In genomic region chr1:64782044-64782443, GRCh38 we compare ENCODE assay signal across 4 cellular contexts. TPM values are rescaled to one million over a fixed set of nuclear protein-coding genes. Genes with fewer than 3 reads are reported as not detected.
DNase-seq lines count a peak whose midpoint lies in the region; ATAC-seq, FAIRE-seq and TF ChIP-seq lines count a peak whose summit lies in the region.
"Not testable (repeated sequence)": the region's sequence is repeated elsewhere in the genome, so short reads cannot be mapped to it uniquely, and the experiment has no call there.

No MANE protein-coding gene starts in this region.

- ATAC-seq in A549; IMR-90 (ENCODE audit: low read depth); K562; HepG2: not testable (repeated sequence)

- TF ChIP-seq EP300 in A549 (IDR thresholded peaks at IDR 0.05); K562 (IDR thresholded peaks at IDR 0.05; ENCODE audit: low read length); HepG2 (IDR thresholded peaks at IDR 0.05; ENCODE audit: low read depth in 2 of 2, low read length in 2 of 2); HepG2 (CRISPR knock-in tag; IDR thresholded peaks at IDR 0.05; ENCODE audit: borderline replicate concordance): not testable (repeated sequence)

- H3K36me3 ChIP-seq in IMR-90 (ENCODE audit: control insufficient read depth, insufficient read depth, low read length); K562 (ENCODE audit: control insufficient read depth, insufficient read depth, low read length); HepG2 (replicated peaks in 1 of 2; ENCODE audit: control insufficient read depth in 1 of 2, insufficient read depth in 2 of 2, low read length in 2 of 2): not testable (repeated sequence)

- H4K20me1 ChIP-seq in IMR-90 (ENCODE audit: insufficient read depth, low read length); K562 (replicated peaks; ENCODE audit: control insufficient read depth, insufficient read depth, low read length); HepG2 (ENCODE audit: insufficient read depth, low read length): not testable (repeated sequence)

- in situ Hi-C loops in IMR-90 (cut with MboI; ENCODE audit: low sequenced_read_pairs); K562 (cut with MboI); HepG2 (cut with HindIII; ENCODE audit: extremely low pct_ligation_motif_present, low pct_unique_long_range_greater_than_20kb): not testable (repeated sequence)

- DNase-seq in A549 (ENCODE audit: low read depth in 1 of 2, low spot score in 1 of 2); IMR-90; K562 (ENCODE audit: extremely low read depth in 1 of 4, low spot score in 3 of 4); HepG2 (ENCODE audit: low spot score): not testable (repeated sequence)

- not testable (repeated sequence) for H3K23ac ChIP-seq in IMR-90 (ENCODE audit: low read depth, low read length)

- dilution Hi-C loops in IMR-90 (cut with HindIII; ENCODE audit: low sequenced_read_pairs, unreplicated experiment) = not testable (repeated sequence)

- not testable (repeated sequence) for H3K4me3 ChIP-seq in A549; IMR-90 (ENCODE audit: insufficient read depth, low read depth, low read length); K562; HepG2 (replicated peaks in 1 of 3; ENCODE audit: insufficient read depth in 1 of 3, low read depth in 2 of 3, low read length in 3 of 3)

- not testable (repeated sequence) for H3K9ac ChIP-seq in IMR-90 (ENCODE audit: low read depth, low read length); K562 (ENCODE audit: insufficient read depth in 1 of 2, low read depth in 2 of 2, low read length in 2 of 2); HepG2 (ENCODE audit: insufficient read depth, low read depth, low read length)

- not testable (repeated sequence) for TF ChIP-seq RAD21 in A549 (conservative IDR thresholded peaks at IDR 0.05 in 1 of 2, IDR thresholded peaks at IDR 0.05 in 1 of 2); IMR-90 (IDR thresholded peaks at IDR 0.05; ENCODE audit: low read length); K562 (CRISPR knock-in tag; conservative IDR thresholded peaks at IDR 0.05 in 1 of 2, IDR thresholded peaks at IDR 0.05 in 1 of 2); HepG2 (CRISPR knock-in tag; IDR thresholded peaks at IDR 0.05)

- not testable (repeated sequence) for H2AFZ ChIP-seq in IMR-90 (replicated peaks; ENCODE audit: low read length, poor library complexity); K562 (ENCODE audit: low read depth, low read length); HepG2 (ENCODE audit: low read length)

- not testable (repeated sequence) for H2BK120ac ChIP-seq in IMR-90 (ENCODE audit: low read depth, low read length)

- not testable (repeated sequence) for H2AK9ac ChIP-seq in IMR-90 (replicated peaks; ENCODE audit: low read depth, low read length, poor library complexity)

- CTCF ChIA-PET in A549 (lab: Yijun Ruan, JAX); IMR-90 (lab: Yijun Ruan, JAX); K562 (lab: Yijun Ruan, JAX; ENCODE audit: low intra/inter-chr PET ratio); HepG2 (lab: Yijun Ruan, JAX; ENCODE audit: low intra/inter-chr PET ratio, low total read pairs): not testable (repeated sequence)

- FAIRE-seq in A549 (lab: Jason Lieb, UNC); K562 (lab: Jason Lieb, UNC); HepG2 (lab: Jason Lieb, UNC): not testable (repeated sequence)

- intact Hi-C loops in IMR-90 (cut with micrococcal nuclease); K562 (cut with micrococcal nuclease); HepG2 (cut with micrococcal nuclease; ENCODE audit: unreplicated experiment): not testable (repeated sequence)

- H3K4me2 ChIP-seq in A549; IMR-90 (ENCODE audit: low read depth, low read length); K562 (ENCODE audit: insufficient read depth, low read length); HepG2 (ENCODE audit: low read depth, low read length): not testable (repeated sequence)

- not testable (repeated sequence) for H3K56ac ChIP-seq in IMR-90 (ENCODE audit: extremely low read depth, insufficient read depth, low read length)

- not testable (repeated sequence) for H3K18ac ChIP-seq in IMR-90 (ENCODE audit: low read depth, low read length)

- POLR2A ChIA-PET in A549 (lab: Yijun Ruan, JAX); IMR-90 (lab: Charles Lee; ENCODE audit: unreplicated experiment); HepG2 (lab: Yijun Ruan, JAX): not testable (repeated sequence)
- POLR2A ChIA-PET in K562 (lab: Yijun Ruan, JAX) = interaction anchor here (0.7 kb wide), 1 partner anchor 260 kb away, joined by 3 read pairs; no protein-coding TSS in a partner anchor

- 88% methylated on average over 6 of the region's 6 CpGs for WGBS in A549 (ENCODE audit: missing lambda C conversion rate)
- no CpG with 5 or more reads among the region's 6 CpGs for WGBS in IMR-90 (ENCODE audit: extremely low coverage in 2 of 2, insufficient read length in 1 of 2), 2 experiments
- WGBS in K562 (ENCODE audit: insufficient coverage, low coverage, missing lambda C conversion rate) = 35% methylated on average over 6 of the region's 6 CpGs
- 100% methylated on average over 6 of the region's 6 CpGs for WGBS in HepG2 (ENCODE audit: low lambda C conversion rate)

- not testable (repeated sequence) for H3K4me1 ChIP-seq in A549; IMR-90 (ENCODE audit: control insufficient read depth, insufficient read depth, low read length); K562 (replicated peaks in 1 of 2; ENCODE audit: control insufficient read depth in 2 of 2, insufficient read depth in 2 of 2, low read length in 2 of 2); HepG2 (ENCODE audit: insufficient read depth, low read length)

- not testable (repeated sequence) for H3K79me2 ChIP-seq in K562 (ENCODE audit: control insufficient read depth, insufficient read depth, low read length); HepG2 (ENCODE audit: insufficient read depth, low read length)

- not testable (repeated sequence) for H2AK5ac ChIP-seq in IMR-90 (ENCODE audit: low read depth, low read length)

- not testable (repeated sequence) for H3K9me1 ChIP-seq in IMR-90 (ENCODE audit: insufficient read depth, low read length); K562 (ENCODE audit: control insufficient read depth, insufficient read depth, low read length)

- not testable (repeated sequence) for H2BK20ac ChIP-seq in IMR-90 (ENCODE audit: low read depth, low read length)

- not testable (repeated sequence) for H3K4ac ChIP-seq in IMR-90 (ENCODE audit: low read depth, low read length)

- not testable (repeated sequence) for H3K27me3 ChIP-seq in IMR-90 (ENCODE audit: control insufficient read depth, insufficient read depth, low read length); K562 (ENCODE audit: control insufficient read depth in 2 of 2, insufficient read depth in 2 of 2, low read length in 2 of 2); HepG2 (ENCODE audit: control insufficient read depth in 1 of 2, insufficient read depth in 2 of 2, low read length in 2 of 2)

- not testable (repeated sequence) for H4K91ac ChIP-seq in IMR-90 (ENCODE audit: insufficient read depth, low read depth, low read length)

- not testable (repeated sequence) for TF ChIP-seq POLR2A in A549 (IDR thresholded peaks at IDR 0.05; ENCODE audit: low read length); IMR-90 (IDR thresholded peaks at IDR 0.05; ENCODE audit: low read depth, low read length); K562 (conservative IDR thresholded peaks at IDR 0.05); HepG2 (IDR thresholded peaks at IDR 0.05; ENCODE audit: insufficient read depth in 1 of 2, low read depth in 2 of 2, low read length in 2 of 2)

- H3K9me3 ChIP-seq in A549; IMR-90 (ENCODE audit: control insufficient read depth, insufficient read depth, low read length); K562 (replicated peaks; ENCODE audit: control insufficient read depth, insufficient read depth, low read depth, low read length); HepG2 (ENCODE audit: low read length): not testable (repeated sequence)

- not testable (repeated sequence) for H4K5ac ChIP-seq in IMR-90 (ENCODE audit: low read depth, low read length)

- BruUV-seq in IMR-90 (replicated peaks; lab: Mats Ljungman, UMichigan); K562 (replicated peaks; lab: Mats Ljungman, UMichigan); HepG2 (replicated peaks; lab: Mats Ljungman, UMichigan): not testable (repeated sequence)

- not testable (repeated sequence) for H3K14ac ChIP-seq in IMR-90 (replicated peaks; ENCODE audit: low read depth, low read length)

- H3K27ac ChIP-seq in A549; IMR-90 (ENCODE audit: insufficient read depth, low read length); K562 (ENCODE audit: extremely low read depth, low read depth, low read length); HepG2 (ENCODE audit: extremely low read length, insufficient read depth, low read length): not testable (repeated sequence)

- TF ChIP-seq CTCF in A549 (IDR thresholded peaks at IDR 0.05); IMR-90 (conservative IDR thresholded peaks at IDR 0.05; ENCODE audit: low read depth, low read length); K562 (IDR thresholded peaks at IDR 0.05 in 2 of 3, conservative IDR thresholded peaks at IDR 0.05 in 1 of 3; ENCODE audit: insufficient read depth in 2 of 3, low read depth in 1 of 3, low read length in 3 of 3); HepG2 (CRISPR knock-in tag; IDR thresholded peaks at IDR 0.05): not testable (repeated sequence)

- not testable (repeated sequence) for H2BK15ac ChIP-seq in IMR-90 (ENCODE audit: low read depth, low read length)

- H4K8ac ChIP-seq in IMR-90 (ENCODE audit: low read depth in 2 of 2, low read length in 2 of 2) = not testable (repeated sequence)

- H2BK5ac ChIP-seq in IMR-90 (ENCODE audit: low read depth, low read length, poor library complexity, severe bottlenecking) = not testable (repeated sequence)

- H3K79me1 ChIP-seq in IMR-90 (ENCODE audit: low read depth in 1 of 2, low read length in 2 of 2) = not testable (repeated sequence)

RNA-seq across cellular contexts. Expression of gene RAVER2, which starts 37.2 kb away (rescaled TPM):
- 15.8 and 17.2 TPM in 2 replicates for polyA plus RNA-seq in A549 (2011; rRNA removed)
- 4.2 and 5.2 TPM in 2 replicates for polyA plus RNA-seq in A549 (2012; cell fraction: cytosol; rRNA removed)
- polyA plus RNA-seq in A549 (2012; cell fraction: nucleus; rRNA removed) = 2.8 and 4.9 TPM in 2 replicates
- polyA plus RNA-seq in A549 (2017; fragmentation: RNase III; extraction: RNeasy Plus Mini Kit Qiagen cat#74134 plus additional on column Dnase treatment) = 6.2 to 6.4 TPM (median 6.2 TPM) in 3 replicates
- 10.2 and 11.0 TPM in 2 replicates for polyA minus RNA-seq in A549 (2011; rRNA and poly(A)+ RNA removed)
- 6.1 and 6.7 TPM in 2 replicates for total RNA-seq in IMR-90 (2012; rRNA removed)
- 3.4 and 3.7 TPM in 2 replicates for polyA plus RNA-seq in IMR-90 (2012; rRNA removed)
- 0.91 and 1.2 TPM in 2 replicates for polyA plus RNA-seq in IMR-90 (2012; cell fraction: cytosol; rRNA removed)
- 0.79 and 8.1 TPM in 2 replicates for polyA plus RNA-seq in IMR-90 (2012; cell fraction: nucleus; rRNA removed; ENCODE audit: low replicate concordance)
- 2.0 and 5.7 TPM in 2 replicates for total RNA-seq in K562 (2011; cell fraction: chromatin; rRNA removed; ENCODE audit: low replicate concordance)
- total RNA-seq in K562 (2011; cell fraction: nucleolus; rRNA removed) = 0.83 and 1.6 TPM in 2 replicates
- 3.0 and 5.2 TPM in 2 replicates for total RNA-seq in K562 (2011; cell fraction: nucleoplasm; rRNA removed)
- total RNA-seq in K562 (2014; rRNA removed) = 4.9 and 5.3 TPM in 2 replicates
- 5.9 and 6.1 TPM in 2 replicates for total RNA-seq in K562 (2014; rRNA removed; fragmentation: Illumina TruSeq; extraction: Trizol)
- total RNA-seq in K562 (2015; rRNA removed; fragmentation: Illumina TruSeq; extraction: Trizol) = 4.0 and 4.5 TPM in 2 replicates
- 4.4 and 4.8 TPM in 2 replicates for total RNA-seq in K562 (2021)
- 3.8 and 11.0 TPM in 2 replicates for polyA plus RNA-seq in K562 (2011; rRNA removed)
- 0.79 and 5.8 TPM in 2 replicates for polyA plus RNA-seq in K562 (2011; cell fraction: cytosol; rRNA removed)
- polyA plus RNA-seq in K562 (2011; cell fraction: nucleus; rRNA removed) = 2.8 and 13.3 TPM in 2 replicates
- polyA plus RNA-seq in K562 (2012) = 2.8 and 4.4 TPM in 2 replicates
- 4.9 and 6.1 TPM in 2 replicates for polyA plus RNA-seq in K562 (2014; fragmentation: Illumina TruSeq; extraction: Trizol)
- polyA plus RNA-seq in K562 (2014; fragmentation: Nextera tagmentation; extraction: Ambion mirVana) = 1 to 10 TPM; 1.8 to 2.1 TPM
- polyA plus RNA-seq in K562 (2014; rRNA removed) = 4.3 and 4.8 TPM in 2 replicates
- 4.5 and 16.6 TPM in 2 replicates for polyA minus RNA-seq in K562 (2011; rRNA and poly(A)+ RNA removed)
- polyA minus RNA-seq in K562 (2011; cell fraction: cytosol; rRNA and poly(A)+ RNA removed) = 1.6 and 4.5 TPM in 2 replicates
- polyA minus RNA-seq in K562 (2011; cell fraction: nucleus; rRNA and poly(A)+ RNA removed) = 2.0 and 10.1 TPM in 2 replicates
- total RNA-seq in HepG2 (2016; rRNA removed; fragmentation: Illumina TruSeq; extraction: Trizol) = 15.4 and 20.2 TPM in 2 replicates
- 9.0 and 9.6 TPM in 2 replicates for total RNA-seq in HepG2 (2016; cell fraction: cytosol; rRNA removed; fragmentation: Illumina TruSeq; extraction: Trizol; ENCODE audit: low read depth)
- total RNA-seq in HepG2 (2016; cell fraction: insoluble cytoplasmic fraction; rRNA removed; fragmentation: Illumina TruSeq; extraction: Trizol) = 15.5 and 19.8 TPM in 2 replicates
- total RNA-seq in HepG2 (2016; cell fraction: membrane; rRNA removed; fragmentation: Illumina TruSeq; extraction: Trizol) = 13.9 and 16.0 TPM in 2 replicates
- total RNA-seq in HepG2 (2016; cell fraction: nucleus; rRNA removed; fragmentation: Illumina TruSeq; extraction: Trizol) = 16.5 and 18.8 TPM in 2 replicates
- polyA plus RNA-seq in HepG2 (2011; rRNA removed) = 8.5 and 11.4 TPM in 2 replicates
- polyA plus RNA-seq in HepG2 (2011; cell fraction: cytosol; rRNA removed) = 4.8 and 6.7 TPM in 2 replicates
- 6.8 and 8.1 TPM in 2 replicates for polyA plus RNA-seq in HepG2 (2011; cell fraction: nucleus; rRNA removed)
- polyA plus RNA-seq in HepG2 (2012) = 7.5 and 8.3 TPM in 2 replicates
- 2.9 and 3.0 TPM in 2 replicates for polyA plus RNA-seq in HepG2 (2016; cell fraction: cytosol; fragmentation: Illumina TruSeq; extraction: Trizol; ENCODE audit: low read depth)
- polyA plus RNA-seq in HepG2 (2016; cell fraction: insoluble cytoplasmic fraction; fragmentation: Illumina TruSeq; extraction: Trizol; ENCODE audit: low read depth) = 18.5 and 18.7 TPM in 2 replicates
- polyA plus RNA-seq in HepG2 (2016; cell fraction: membrane; fragmentation: Illumina TruSeq; extraction: Trizol; ENCODE audit: low read depth) = 7.8 and 8.8 TPM in 2 replicates
- polyA plus RNA-seq in HepG2 (2016; cell fraction: nucleus; fragmentation: Illumina TruSeq; extraction: Trizol; ENCODE audit: insufficient read depth, low read depth) = 19.2 TPM in 2 replicates
- polyA minus RNA-seq in HepG2 (2011; rRNA and poly(A)+ RNA removed; ENCODE audit: low replicate concordance) = 7.7 and 10.2 TPM in 2 replicates
- 7.6 and 8.2 TPM in 2 replicates for polyA minus RNA-seq in HepG2 (2011; cell fraction: cytosol; rRNA and poly(A)+ RNA removed)
- 19.6 and 23.4 TPM in 2 replicates for polyA minus RNA-seq in HepG2 (2011; cell fraction: nucleus; rRNA and poly(A)+ RNA removed)
